Comparison of ENCODE assay signal across 31 cellular contexts in genomic region chr22:16936625-16937024, GRCh38.
"Had no signal": no experiment of that assay in that cellular context is flagged by ENCODE, and none has a peak within 500 bp of the region (broad histone marks: within the 10 kb centered on the region; RNA-seq: fewer than 3 reads in every experiment).

No MANE protein-coding gene starts in this region.

- DNase-seq: activated CD4-positive, alpha-beta memory T cell treated with anti-CD3 and anti-CD28 coated beads, Interleukin-2, amount 10 ng/mL, durations not matched to agents 7 days and 5 days; activated CD4-positive, alpha-beta T cell treated with anti-CD3 and anti-CD28 coated beads for 1 hour; activated CD4-positive, alpha-beta T cell treated with anti-CD3 and anti-CD28 coated beads for 4 hours; activated CD4-positive, alpha-beta T cell treated with anti-CD3 and anti-CD28 coated beads, Interleukin-2, amount 10 ng/mL, durations not matched to agents 7 days and 5 days; activated CD4-positive, alpha-beta T cell treated with anti-CD3 and anti-CD28 coated beads, Interleukin-2, amount 50 U/mL, for 4 hours; activated CD8-positive, alpha-beta memory T cell treated with anti-CD3 and anti-CD28 coated beads, Interleukin-2, amount 50 U/mL, for 48 hours; activated gamma-delta T cell; activated naive CD4-positive, alpha-beta T cell treated with anti-CD3 and anti-CD28 coated beads, Interleukin-2, amount 50 U/mL, for 16 hours; activated naive CD4-positive, alpha-beta T cell treated with Interleukin-2 at 50 U/mL for 16 hours; activated T-cell treated with anti-CD3 and anti-CD28 coated beads for 4 hours; activated T-cell treated with anti-CD3 and anti-CD28 coated beads, Interleukin-2, amount 50 U/mL, for 24 hours; activated T-cell treated with anti-CD3 and anti-CD28 coated beads, Interleukin-2, amount 50 U/mL, for 72 hours; amniotic stem cell; anterior cingulate cortex; brain microvascular endothelial cell; caudate nucleus; cerebellar nuclear complex; colonic mucosa; effector CD8-positive, alpha-beta T cell; foreskin fibroblast; glutamatergic neuron; T-helper 2 cell had no signal

- H3K9me3 ChIP-seq: colonic mucosa had no signal

- H3K4me1 ChIP-seq: colonic mucosa had no signal

- H3K27ac ChIP-seq: brain microvascular endothelial cell, colonic mucosa, epithelial cell of prostate, VCaP had no signal

- H3K4me1 Mint-ChIP-seq: activated CD4-positive, alpha-beta memory T cell treated with anti-CD3 and anti-CD28 coated beads, Interleukin-2, amount 10 ng/mL, durations not matched to agents 7 days and 5 days; activated CD4-positive, alpha-beta T cell treated with anti-CD3 and anti-CD28 coated beads, Interleukin-2, amount 10 ng/mL, durations not matched to agents 7 days and 5 days; WTC11 had no signal

- FAIRE-seq: astrocyte, endometrium, endothelial cell of umbilical vein, frontal cortex, TTC549 had no signal

- H3K9me3 Mint-ChIP-seq: activated CD4-positive, alpha-beta memory T cell treated with anti-CD3 and anti-CD28 coated beads, Interleukin-2, amount 10 ng/mL, durations not matched to agents 7 days and 5 days; activated CD4-positive, alpha-beta T cell treated with anti-CD3 and anti-CD28 coated beads, Interleukin-2, amount 10 ng/mL, durations not matched to agents 7 days and 5 days; activated T-cell treated with anti-CD3 and anti-CD28 coated beads, Interleukin-2, amount 50 U/mL, for 24 hours; activated T-cell treated with anti-CD3 and anti-CD28 coated beads, Interleukin-2, amount 50 U/mL, for 72 hours had no signal

- H3K4me3 Mint-ChIP-seq: activated CD4-positive, alpha-beta memory T cell treated with anti-CD3 and anti-CD28 coated beads, Interleukin-2, amount 10 ng/mL, durations not matched to agents 7 days and 5 days; activated CD4-positive, alpha-beta T cell treated with anti-CD3 and anti-CD28 coated beads, Interleukin-2, amount 10 ng/mL, durations not matched to agents 7 days and 5 days; activated naive CD8-positive, alpha-beta T cell; activated T-cell treated with anti-CD3 and anti-CD28 coated beads, Interleukin-2, amount 50 U/mL, for 24 hours; activated T-cell treated with anti-CD3 and anti-CD28 coated beads, Interleukin-2, amount 50 U/mL, for 72 hours; WTC11 had no signal

- ATAC-seq: activated T-cell treated with anti-CD3 and anti-CD28 coated beads, Interleukin-2, amount 50 U/mL, for 72 hours; WTC11 had no signal

- H3K36me3 ChIP-seq: brain microvascular endothelial cell, colonic mucosa had no signal

- H3K36me3 Mint-ChIP-seq: activated naive CD8-positive, alpha-beta T cell had no signal

- H3K27me3 ChIP-seq: brain microvascular endothelial cell, colonic mucosa had no signal

- H3K27ac Mint-ChIP-seq: activated CD4-positive, alpha-beta memory T cell treated with anti-CD3 and anti-CD28 coated beads, Interleukin-2, amount 10 ng/mL, durations not matched to agents 7 days and 5 days; activated CD4-positive, alpha-beta T cell treated with anti-CD3 and anti-CD28 coated beads, Interleukin-2, amount 10 ng/mL, durations not matched to agents 7 days and 5 days; activated naive CD8-positive, alpha-beta T cell; activated T-cell treated with anti-CD3 and anti-CD28 coated beads, Interleukin-2, amount 50 U/mL, for 24 hours; activated T-cell treated with anti-CD3 and anti-CD28 coated beads, Interleukin-2, amount 50 U/mL, for 72 hours; WTC11 had no signal

- H3K4me3 ChIP-seq: colonic mucosa had no signal
